ENCODE assay signal across 1 cellular context in genomic region chr6:149855741-149856140, GRCh38.
TF ChIP-seq lines count a peak whose summit lies in the region.

No MANE protein-coding gene starts in this region.

TF ChIP-seq in GM23338, 12 proteins besides CTCF, POLR2A, EP300 and RAD21 (continued from another document):
- no peak for TF ChIP-seq REST (IDR thresholded peaks at IDR 0.05; ENCODE audit: unreplicated experiment)
- TF ChIP-seq ETS1 (IDR thresholded peaks at IDR 0.05), result no peak
- TF ChIP-seq EZH2phosphoT487 (IDR thresholded peaks at IDR 0.05; ENCODE audit: unreplicated experiment), result no peak
- no peak for TF ChIP-seq EZH2 (IDR thresholded peaks at IDR 0.05; ENCODE audit: low read depth, unreplicated experiment)
- no peak for TF ChIP-seq JUNB (IDR thresholded peaks at IDR 0.05; ENCODE audit: unreplicated experiment)
- TF ChIP-seq ZNF462 (CRISPR knock-in tag; IDR thresholded peaks at IDR 0.05), result no peak
